8 cellular contexts compared by ENCODE assay signal in genomic region chr9:122095010-122095767, GRCh38. TPM values are rescaled to one million over a fixed set of nuclear protein-coding genes. Genes with fewer than 3 reads are reported as not detected.
DNase-seq lines count a peak whose midpoint lies in the region; ATAC-seq and TF ChIP-seq lines count a peak whose summit lies in the region.

No MANE protein-coding gene starts in this region.

- no peaks in the 10 kb centered on the region for H3K36me3 Mint-ChIP-seq in IgD-negative memory B cell

- H3K4me1 Mint-ChIP-seq in IgD-negative memory B cell: peaks cover 14 to 33% (median 33%) of the 10 kb centered on the region in 3 donors

- TF ChIP-seq CTCF in adrenal gland (IDR thresholded peaks at IDR 0.05): peak; percentile 36 to 61 (median 51)

- peak overlapping the region; percentile 9 to 84 (median 68) for H3K4me3 Mint-ChIP-seq in IgD-negative memory B cell

- DNase-seq in DMS114 treated with DMSO at 0.1 percent for 48 hours (lab: John Stamatoyannopoulos, UW; ENCODE audit: unreplicated experiment): peak; percentile 35
- peak in 5 of 7 donors; percentile 58 to 84 (median 75) for DNase-seq in adrenal gland
- DNase-seq in stimulated activated CD4-positive, alpha-beta T cell treated with anti-CD3 and anti-CD28 coated beads, Interleukin-2, amount 100 ng/mL, for 24 hours: peak; percentile 52 to 60
- DNase-seq in NCI-H187 (lab: John Stamatoyannopoulos, UW): no peak

- H3K9me3 Mint-ChIP-seq in IgD-negative memory B cell: no peaks in the 10 kb centered on the region

- peaks cover 9% of the 10 kb centered on the region for H3K27me3 Mint-ChIP-seq in IgD-negative memory B cell

- peak overlapping the region in 2 of 3 donors; percentile 61 to 71 for H3K27ac Mint-ChIP-seq in IgD-negative memory B cell

- H3K4me1 ChIP-seq in adrenal gland (replicated peaks in 1 of 2) (peaks cover 38 to 49% of the 10 kb centered on the region in 2 donors), iPS-20b (ENCODE audit: insufficient read depth, low read length) (no peaks in the 10 kb centered on the region)

- no peak overlapping the region for H3K27ac ChIP-seq in adrenal gland
- no peak overlapping the region for H3K27ac ChIP-seq in iPS-20b (ENCODE audit: low read length)

- no peaks in the 10 kb centered on the region for H3K36me3 ChIP-seq in adrenal gland (replicated peaks in 1 of 2)
- H3K36me3 ChIP-seq in iPS-20b (ENCODE audit: insufficient read depth, low read depth, low read length): no peaks in the 10 kb centered on the region

- H3K9ac ChIP-seq in iPS-20b (ENCODE audit: low read depth, low read length): no peak overlapping the region

- TF ChIP-seq POLR2A in adrenal gland (IDR thresholded peaks at IDR 0.05): no peak

- WGBS in adrenal gland, 4 donors: 35 to 39% (median 37%) methylated on average over 14 of the region's 14 CpGs

- H3K4me3 ChIP-seq in adrenal gland (no peak overlapping the region), iPS-20b (ENCODE audit: low read length) (peak overlapping the region; percentile 47; the same call in 1 of the 2 replicates)

- H3K9me3 ChIP-seq in adrenal gland (replicated peaks in 1 of 3) (no peaks in the 10 kb centered on the region), iPS-20b (ENCODE audit: insufficient read depth, low read depth, low read length) (no peaks in the 10 kb centered on the region)

- no peaks in the 10 kb centered on the region for H3K27me3 ChIP-seq in adrenal gland
- peaks cover 49% of the 10 kb centered on the region for H3K27me3 ChIP-seq in iPS-20b (ENCODE audit: insufficient read depth, low read length)

- intact Hi-C loops in adrenal gland (cut with DNase I): no loop called here

- ATAC-seq in SK-N-SH treated with all-trans-retinoic acid at 6 μM for 48 hours (peak; percentile 23; the same call in 2 of the 3 replicates), GM21825 (IDR thresholded peaks at IDR 0.05; ENCODE audit: unreplicated experiment) (no peak)

TF ChIP-seq in SK-N-SH treated with all-trans-retinoic acid at 6 μM for 48 hours, 23 proteins besides CTCF, POLR2A, EP300 and RAD21:
- TF ChIP-seq SNAI2 (CRISPR knock-in tag; IDR thresholded peaks at IDR 0.05): no peak
- no peak for TF ChIP-seq ZNF70 (CRISPR knock-in tag; IDR thresholded peaks at IDR 0.05)
- no peak for TF ChIP-seq ZNF8 (CRISPR knock-in tag; IDR thresholded peaks at IDR 0.05)
- no peak for TF ChIP-seq ISL1 (CRISPR knock-in tag; IDR thresholded peaks at IDR 0.05)

RNA-seq across cellular contexts. Expression of gene TTLL11, which starts 2.1 kb away (rescaled TPM):
- polyA plus RNA-seq in IgD-negative memory B cell (6.0 TPM), adrenal gland (1 to 10 TPM; 4.8 to 9.3 (median 5.9) TPM)
- total RNA-seq in adrenal gland: 10 to 100 TPM; 11.0 to 30.9 (median 17.8) TPM

Comparison
In these comparisons a context has a peak if more than half of its experiments do, and no peak if none do; other contexts are left out.
1. DNase-seq: peak in DMS114 treated with DMSO at 0.1 percent for 48 hours (single experiment), adrenal gland (5 of 7) and stimulated activated CD4-positive, alpha-beta T cell treated with anti-CD3 and anti-CD28 coated beads, Interleukin-2, amount 100 ng/mL, for 24 hours (2 of 2); none in NCI-H187 (0 of 2).